Comparison of ENCODE assay signal across 8 cellular contexts in the genomic region with DNA sequence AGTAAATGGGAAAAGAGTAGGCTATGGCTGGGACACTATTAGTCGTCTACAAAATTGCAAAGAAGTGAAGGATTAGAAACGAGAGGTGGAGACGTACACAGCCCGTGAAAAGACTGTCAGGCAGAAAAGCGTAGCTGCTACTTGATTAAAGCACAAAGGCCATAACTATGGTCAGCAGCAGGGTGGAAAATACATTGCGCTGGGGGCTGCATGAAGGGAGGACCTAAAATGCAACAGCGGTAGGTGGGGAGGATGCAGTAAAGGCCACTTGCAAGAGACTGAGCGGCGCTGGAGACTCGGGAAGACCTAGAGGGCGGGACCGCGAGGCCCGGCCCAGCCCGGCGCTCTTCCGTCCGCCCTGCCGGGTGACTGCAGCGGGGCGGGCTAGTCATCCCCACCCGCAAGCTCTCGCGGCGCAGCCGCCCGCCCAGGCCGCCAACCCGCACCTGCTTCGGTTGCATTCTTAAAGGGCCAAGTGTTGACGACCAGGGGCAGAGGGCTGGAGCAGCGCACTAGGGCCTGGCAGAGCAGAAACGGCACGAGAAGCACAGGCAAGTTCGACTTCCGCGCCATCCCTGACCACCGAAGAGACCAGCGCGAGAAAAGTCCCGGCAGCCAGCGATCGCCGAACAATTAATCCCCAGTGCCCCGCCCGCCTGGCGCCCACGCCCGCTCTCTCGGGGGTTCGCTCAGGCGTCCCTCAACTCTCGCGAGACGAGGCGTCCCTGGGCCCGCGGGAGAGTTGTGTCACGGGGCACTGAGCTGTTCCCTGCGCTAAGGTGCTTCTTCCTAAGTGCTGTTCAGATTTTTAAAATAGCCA. TPM values are rescaled to one million over a fixed set of nuclear protein-coding genes. Genes with fewer than 3 reads are reported as not detected.
DNase-seq lines count a peak whose midpoint lies in the region; ATAC-seq and TF ChIP-seq lines count a peak whose summit lies in the region.

Gene AGA, minus strand, starts transcription at position 635 of the 820 bp plus-strand sequence. Its CDS starts 62 bp downstream, at position 573.

- no peaks in the 10 kb centered on the region for H3K36me3 ChIP-seq in Peyer's patch
- H3K36me3 ChIP-seq in esophagus muscularis mucosa = peaks cover 0 to 21% (median 12%) of the 10 kb centered on the region in 4 donors

- H3K27me3 ChIP-seq in Peyer's patch = no peaks in the 10 kb centered on the region
- H3K27me3 ChIP-seq in esophagus muscularis mucosa = no peaks in the 10 kb centered on the region

- H3K27ac ChIP-seq in Peyer's patch (peak within 1 kb of the TSS; percentile 86 to 96 (median 92)), esophagus muscularis mucosa (replicated peaks in 1 of 4) (peak within 1 kb of the TSS; percentile 90 to 92 (median 92))

- no peaks in the 10 kb centered on the region for H3K9me3 Mint-ChIP-seq in activated T-cell treated with anti-CD3 and anti-CD28 coated beads, Interleukin-2, amount 50 U/mL, for 72 hours

- TF ChIP-seq POLR2A in Peyer's patch (IDR thresholded peaks at IDR 0.05) = peak; percentile 71 to 76
- peak; percentile 30 for TF ChIP-seq POLR2A in esophagus muscularis mucosa (IDR thresholded peaks at IDR 0.05; ENCODE audit: low read depth)

- peak within 1 kb of the TSS; percentile 96 for H3K27ac Mint-ChIP-seq in activated T-cell treated with anti-CD3 and anti-CD28 coated beads, Interleukin-2, amount 50 U/mL, for 72 hours

- H3K4me1 ChIP-seq in Peyer's patch (peaks cover 0 to 11% (median 0%) of the 10 kb centered on the region in 4 donors), esophagus muscularis mucosa (peaks cover 5 to 18% (median 17%) of the 10 kb centered on the region in 4 donors)

- TF ChIP-seq CTCF in Peyer's patch (IDR thresholded peaks at IDR 0.05) (no peak), esophagus muscularis mucosa (IDR thresholded peaks at IDR 0.05) (no peak)

- WGBS in esophagus muscularis mucosa = under 1% methylated on average over 52 of the region's 60 CpGs

- intact Hi-C loops in esophagus muscularis mucosa (cut with DNase I) = no loop called here

- H3K36me3 Mint-ChIP-seq in activated T-cell treated with anti-CD3 and anti-CD28 coated beads, Interleukin-2, amount 50 U/mL, for 72 hours (ENCODE audit: insufficient read depth in 2 of 2) = peaks cover 7 to 16% of the 10 kb centered on the region in 2 donors

- H3K9me3 ChIP-seq in Peyer's patch (no peaks in the 10 kb centered on the region), esophagus muscularis mucosa (no peaks in the 10 kb centered on the region)

- no peaks in the 10 kb centered on the region for H3K27me3 Mint-ChIP-seq in activated T-cell treated with anti-CD3 and anti-CD28 coated beads, Interleukin-2, amount 50 U/mL, for 72 hours (ENCODE audit: low read depth)

- H3K4me3 ChIP-seq in Peyer's patch (peak within 1 kb of the TSS; percentile 58 to 83 (median 63)), esophagus muscularis mucosa (peak within 1 kb of the TSS; percentile 65 to 78 (median 70))

- peak within 1 kb of the TSS; percentile 87 to 97 for H3K4me3 Mint-ChIP-seq in activated T-cell treated with anti-CD3 and anti-CD28 coated beads, Interleukin-2, amount 50 U/mL, for 72 hours

- peaks cover 34% of the 10 kb centered on the region for H3K4me1 Mint-ChIP-seq in activated T-cell treated with anti-CD3 and anti-CD28 coated beads, Interleukin-2, amount 50 U/mL, for 72 hours (ENCODE audit: low read depth)

- TF ChIP-seq EP300 in Ishikawa (IDR thresholded peaks at IDR 0.05; ENCODE audit: borderline replicate concordance) (peak; percentile 14; the same call in 1 of the 2 replicates), esophagus muscularis mucosa (IDR thresholded peaks at IDR 0.05) (no peak)

- TF ChIP-seq RAD21 in Ishikawa (IDR thresholded peaks at IDR 0.05; ENCODE audit: low read depth) = no peak

- peak; percentile 87 for DNase-seq in DMS153 treated with DMSO at 0.1 percent for 48 hours (lab: John Stamatoyannopoulos, UW; ENCODE audit: unreplicated experiment)
- DNase-seq in Peyer's patch = peak; percentile 97 to 99 (median 98)
- peak; percentile 97 for DNase-seq in activated T-cell treated with anti-CD3 and anti-CD28 coated beads, Interleukin-2, amount 50 U/mL, for 72 hours
- DNase-seq in esophagus muscularis mucosa (ENCODE audit: extremely low spot score) = peak; percentile 98
- peak; percentile 97 for DNase-seq in myocyte (ENCODE audit: low read depth)
- DNase-seq in stimulated activated CD8-positive, alpha-beta memory T cell treated with anti-CD3 and anti-CD28 coated beads, Interleukin-7, amount 100 ng/mL, for 48 hours (ENCODE audit: extremely low read depth in 1 of 2, low read depth in 1 of 2) = peak; percentile 91 to 93

- peak; percentile 88 for ATAC-seq in GM21576 (IDR thresholded peaks at IDR 0.05; ENCODE audit: unreplicated experiment)
- peak; percentile 93 to 94 for ATAC-seq in activated T-cell treated with anti-CD3 and anti-CD28 coated beads, Interleukin-2, amount 50 U/mL, for 72 hours (replicated peaks in 1 of 2)

TF ChIP-seq in Ishikawa, 13 proteins besides CTCF, POLR2A, EP300 and RAD21:
- peak; percentile 76 for TF ChIP-seq TAF1 (IDR thresholded peaks at IDR 0.05; ENCODE audit: low read depth)
- peak; percentile 26 for TF ChIP-seq TEAD4 (IDR thresholded peaks at IDR 0.05)
- TF ChIP-seq CEBPB (IDR thresholded peaks at IDR 0.05) = no peak
- 0 out of 2 replicates have a peak, but pooled peaks have one; percentile 6 for TF ChIP-seq TCF12 (IDR thresholded peaks at IDR 0.05; ENCODE audit: low read depth)
- TF ChIP-seq, protein P1, sequence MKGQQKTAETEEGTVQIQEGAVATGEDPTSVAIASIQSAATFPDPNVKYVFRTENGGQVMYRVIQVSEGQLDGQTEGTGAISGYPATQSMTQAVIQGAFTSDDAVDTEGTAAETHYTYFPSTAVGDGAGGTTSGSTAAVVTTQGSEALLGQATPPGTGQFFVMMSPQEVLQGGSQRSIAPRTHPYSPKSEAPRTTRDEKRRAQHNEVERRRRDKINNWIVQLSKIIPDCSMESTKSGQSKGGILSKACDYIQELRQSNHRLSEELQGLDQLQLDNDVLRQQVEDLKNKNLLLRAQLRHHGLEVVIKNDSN (IDR thresholded peaks at IDR 0.05) = peak; percentile 74
- TF ChIP-seq NFIC (IDR thresholded peaks at IDR 0.05) = peak; percentile 7; the same call in 1 of the 2 replicates
- TF ChIP-seq EGR1 (IDR thresholded peaks at IDR 0.05) = peak; percentile 90
- TF ChIP-seq, protein P2, sequence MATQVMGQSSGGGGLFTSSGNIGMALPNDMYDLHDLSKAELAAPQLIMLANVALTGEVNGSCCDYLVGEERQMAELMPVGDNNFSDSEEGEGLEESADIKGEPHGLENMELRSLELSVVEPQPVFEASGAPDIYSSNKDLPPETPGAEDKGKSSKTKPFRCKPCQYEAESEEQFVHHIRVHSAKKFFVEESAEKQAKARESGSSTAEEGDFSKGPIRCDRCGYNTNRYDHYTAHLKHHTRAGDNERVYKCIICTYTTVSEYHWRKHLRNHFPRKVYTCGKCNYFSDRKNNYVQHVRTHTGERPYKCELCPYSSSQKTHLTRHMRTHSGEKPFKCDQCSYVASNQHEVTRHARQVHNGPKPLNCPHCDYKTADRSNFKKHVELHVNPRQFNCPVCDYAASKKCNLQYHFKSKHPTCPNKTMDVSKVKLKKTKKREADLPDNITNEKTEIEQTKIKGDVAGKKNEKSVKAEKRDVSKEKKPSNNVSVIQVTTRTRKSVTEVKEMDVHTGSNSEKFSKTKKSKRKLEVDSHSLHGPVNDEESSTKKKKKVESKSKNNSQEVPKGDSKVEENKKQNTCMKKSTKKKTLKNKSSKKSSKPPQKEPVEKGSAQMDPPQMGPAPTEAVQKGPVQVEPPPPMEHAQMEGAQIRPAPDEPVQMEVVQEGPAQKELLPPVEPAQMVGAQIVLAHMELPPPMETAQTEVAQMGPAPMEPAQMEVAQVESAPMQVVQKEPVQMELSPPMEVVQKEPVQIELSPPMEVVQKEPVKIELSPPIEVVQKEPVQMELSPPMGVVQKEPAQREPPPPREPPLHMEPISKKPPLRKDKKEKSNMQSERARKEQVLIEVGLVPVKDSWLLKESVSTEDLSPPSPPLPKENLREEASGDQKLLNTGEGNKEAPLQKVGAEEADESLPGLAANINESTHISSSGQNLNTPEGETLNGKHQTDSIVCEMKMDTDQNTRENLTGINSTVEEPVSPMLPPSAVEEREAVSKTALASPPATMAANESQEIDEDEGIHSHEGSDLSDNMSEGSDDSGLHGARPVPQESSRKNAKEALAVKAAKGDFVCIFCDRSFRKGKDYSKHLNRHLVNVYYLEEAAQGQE (IDR thresholded peaks at IDR 0.05; ENCODE audit: low read depth) = no peak
- TF ChIP-seq, protein P3, sequence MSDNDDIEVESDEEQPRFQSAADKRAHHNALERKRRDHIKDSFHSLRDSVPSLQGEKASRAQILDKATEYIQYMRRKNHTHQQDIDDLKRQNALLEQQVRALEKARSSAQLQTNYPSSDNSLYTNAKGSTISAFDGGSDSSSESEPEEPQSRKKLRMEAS (IDR thresholded peaks at IDR 0.05) = peak; percentile 74
- TF ChIP-seq FOXM1 (IDR thresholded peaks at IDR 0.05; ENCODE audit: borderline replicate concordance, low read depth) = no peak; the same call in 1 of the 2 replicates
- no peak for TF ChIP-seq CREB1 (IDR thresholded peaks at IDR 0.05; ENCODE audit: low read depth)
- TF ChIP-seq YY1 (IDR thresholded peaks at IDR 0.05; ENCODE audit: low read depth) = peak; percentile 57
- TF ChIP-seq ZBTB7A (IDR thresholded peaks at IDR 0.05; ENCODE audit: low read depth) = no peak

RNA-seq across cellular contexts. Expression of gene AGA, which starts in this region (rescaled TPM):
- total RNA-seq in Peyer's patch (10 to 100 TPM; 11.2 to 18.8 (median 14.9) TPM), esophagus muscularis mucosa (10 to 100 TPM in 2 of 4 donors, 1 to 10 TPM in 2; 7.5 to 17.4 (median 9.7) TPM), myocyte (3.5 and 6.6 TPM in 2 replicates)
- total RNA-seq in activated T-cell treated with anti-CD3 and anti-CD28 coated beads, Interleukin-2, amount 50 U/mL, for 72 hours = 10 to 100 TPM; 38.3 to 41.7 TPM
- 8.4 TPM for polyA plus RNA-seq in myocyte (2012)

Comparison
In these comparisons a context has a peak if more than half of its experiments do, and no peak if none do; other contexts are left out.
1. Peak in every context shown above with its lines: DNase-seq, ATAC-seq, H3K4me3 ChIP-seq and H3K27ac ChIP-seq.